ENCODE assay signal across 8 cellular contexts in genomic region chr22:37303821-37304274, GRCh38.
A peak's percentile ranks its signal among the peaks of the same experiment; 100 is the strongest.
DNase-seq lines count a peak whose midpoint lies in the region; ATAC-seq and TF ChIP-seq lines count a peak whose summit lies in the region.

No MANE protein-coding gene starts in this region.

- no peak for ATAC-seq in GM18909 (IDR thresholded peaks at IDR 0.05; ENCODE audit: poor library complexity, unreplicated experiment)

- no peak for TF ChIP-seq CTCF in epithelial cell of esophagus (IDR thresholded peaks at IDR 0.05; ENCODE audit: insufficient read depth, low read depth, low read length, missing control alignments)

- no peak overlapping the region for H3K4me3 ChIP-seq in epithelial cell of esophagus (ENCODE audit: low read length)

- peak; percentile 73 for DNase-seq in HK-2 (ENCODE audit: unreplicated experiment)
- peak; percentile 60 for DNase-seq in activated CD4-positive, CD25-positive, alpha-beta regulatory T cell treated with anti-CD3 and anti-CD28 coated beads, Interleukin-2, amount 50 U/mL, for 72 hours
- peak; percentile 90 for DNase-seq in epithelial cell of esophagus (ENCODE audit: low read depth)
- DNase-seq in stimulated activated CD4-positive, alpha-beta T cell treated with anti-CD3 and anti-CD28 coated beads, Interleukin-1b, Interleukin-23, amount 100 ng/mL, for 4 hours (ENCODE audit: low read depth in 2 of 2) = peak; percentile 37 to 51
- no peak for DNase-seq in iPS-NIHi7 (ENCODE audit: extremely low spot score)
- DNase-seq in NCI-H524 treated with DMSO at 0.1 percent for 48 hours (lab: John Stamatoyannopoulos, UW) = no peak
- no peak for DNase-seq in DMS79 (lab: John Stamatoyannopoulos, UW)

Comparison
In these comparisons a context has a peak if more than half of its experiments do, and no peak if none do; other contexts are left out.
1. DNase-seq: peak in HK-2 (single experiment), activated CD4-positive, CD25-positive, alpha-beta regulatory T cell treated with anti-CD3 and anti-CD28 coated beads, Interleukin-2, amount 50 U/mL, for 72 hours (single experiment), epithelial cell of esophagus (single experiment) and stimulated activated CD4-positive, alpha-beta T cell treated with anti-CD3 and anti-CD28 coated beads, Interleukin-1b, Interleukin-23, amount 100 ng/mL, for 4 hours (2 of 2); none in iPS-NIHi7 (single experiment), NCI-H524 treated with DMSO at 0.1 percent for 48 hours (single experiment) and DMS79 (single experiment).